ENCODE assay signal across 16 cellular contexts in the genomic region with DNA sequence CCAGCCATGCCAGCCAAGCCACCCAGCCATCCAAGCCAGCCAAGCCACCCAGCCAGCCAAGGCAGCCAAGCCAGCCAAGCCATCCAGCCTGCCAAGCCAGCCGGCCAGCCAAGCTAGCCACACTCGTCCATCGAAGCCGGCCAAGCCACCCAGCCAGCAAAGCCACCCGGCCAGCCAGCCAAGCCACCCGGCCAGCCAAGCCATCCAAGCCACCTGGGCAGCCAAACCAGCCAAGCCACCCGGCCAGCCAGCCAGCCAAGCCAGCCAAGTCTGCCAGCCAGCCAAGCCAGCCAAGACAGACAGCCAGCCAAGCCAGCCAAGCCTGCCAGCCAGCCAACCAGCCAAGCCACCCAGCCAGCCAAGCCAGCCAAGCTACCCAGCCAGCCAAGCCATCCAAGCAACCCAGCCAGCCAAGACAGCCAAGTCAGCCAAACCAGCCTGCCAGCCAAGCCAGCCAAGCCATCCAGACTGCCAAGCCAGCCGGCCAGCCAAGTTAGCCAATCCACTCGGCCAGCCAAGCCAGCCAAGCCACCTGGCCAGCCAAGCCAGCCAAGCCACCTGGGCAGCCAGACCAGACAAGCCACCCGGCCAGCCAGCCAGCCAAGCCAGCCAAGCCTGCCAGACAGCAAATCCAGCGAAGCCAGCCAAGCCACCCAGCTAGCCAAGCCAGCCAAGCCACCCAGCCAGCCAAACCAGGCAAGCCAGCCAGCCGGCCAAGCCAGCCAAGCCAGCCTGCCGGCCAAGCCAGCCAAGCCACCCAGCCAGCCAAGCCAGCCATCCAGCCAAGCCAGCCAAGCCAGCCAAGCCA. TPM values are rescaled to one million over a fixed set of nuclear protein-coding genes. Genes with fewer than 3 reads are reported as not detected.
"Had no signal": no experiment of that assay in that cellular context is flagged by ENCODE, and none has a peak within 500 bp of the region (broad histone marks: within the 10 kb centered on the region; RNA-seq: fewer than 3 reads in every experiment).

No MANE protein-coding gene starts in this region.

RNA-seq across cellular contexts. Expression of a gene that starts 24.8 kb away (rescaled TPM):
- total RNA-seq: activated B cell treated with CpG ODN at 0.5 μM for 24 hours; activated CD8-positive, alpha-beta T cell treated with anti-CD3 and anti-CD28 coated beads for 36 hours; activated naive CD4-positive, alpha-beta T cell treated with anti-CD3 and anti-CD28 coated beads for 36 hours; activated naive CD8-positive, alpha-beta T cell treated with anti-CD3 and anti-CD28 coated beads for 36 hours; activated T-helper 17 cell treated with anti-CD3 and anti-CD28 coated beads, Interleukin-2, amount 50 U/mL, for 72 hours; adrenal gland; ascending aorta; breast epithelium; cardiac muscle cell; dermis blood vessel endothelial cell; esophagus squamous epithelium; fibroblast of lung; fibroblast of villous mesenchyme; gastroesophageal sphincter; glomerular endothelial cell had no signal
- polyA plus RNA-seq: adrenal gland, cardiac muscle cell, esophagus, fibroblast of lung had no signal
